ENCODE assay signal across 14 cellular contexts in genomic region chr9:87310827-87311564, GRCh38.
A peak's percentile ranks its signal among the peaks of the same experiment; 100 is the strongest.
DNase-seq lines count a peak whose midpoint lies in the region; ATAC-seq and TF ChIP-seq lines count a peak whose summit lies in the region.
"Had no signal": no experiment of that assay in that cellular context is flagged by ENCODE, and none has a peak within 500 bp of the region (broad histone marks: within the 10 kb centered on the region; RNA-seq: fewer than 3 reads in every experiment).

No MANE protein-coding gene starts in this region.

- no TSS peak for BruUV-seq in mammary epithelial cell (replicated peaks; lab: Mats Ljungman, UMichigan)

- H3K9me3 Mint-ChIP-seq in natural killer cell treated with Interleukin-12 subunit alpha and Interleukin-12 subunit beta and Interleukin-15 and Interleukin-18, amount 100 ng/mL, for 72 hours, result no peaks in the 10 kb centered on the region
- H3K9me3 Mint-ChIP-seq in activated naive CD4-positive, alpha-beta T cell treated with anti-CD3 and anti-CD28 coated beads for 36 hours, result no peaks in the 10 kb centered on the region

- no peaks in the 10 kb centered on the region for H3K4me1 ChIP-seq in mammary epithelial cell (ENCODE audit: insufficient read depth, low read length)
- no peaks in the 10 kb centered on the region for H3K4me1 ChIP-seq in breast epithelium
- H3K4me1 ChIP-seq in effector memory CD4-positive, alpha-beta T cell (ENCODE audit: control insufficient read depth, insufficient read depth, low read length, poor library complexity, severe bottlenecking), result no peaks in the 10 kb centered on the region
- H3K4me1 ChIP-seq: BLaER1 treated with 17β-estradiol and CSF1 and Interleukin-3, amounts not matched to agents 10 nM and 100 nM had no signal

- H3K36me3 ChIP-seq in mammary epithelial cell (ENCODE audit: insufficient read depth, low read length), result no peaks in the 10 kb centered on the region
- no peaks in the 10 kb centered on the region for H3K36me3 ChIP-seq in breast epithelium
- H3K36me3 ChIP-seq in effector memory CD4-positive, alpha-beta T cell (ENCODE audit: control insufficient read depth, insufficient read depth, low read length), result no peaks in the 10 kb centered on the region
- H3K36me3 ChIP-seq: BLaER1 treated with 17β-estradiol and CSF1 and Interleukin-3, amounts not matched to agents 10 nM and 100 nM had no signal

- no peak overlapping the region for H3K4me2 ChIP-seq in mammary epithelial cell (ENCODE audit: insufficient read depth, low read depth, low read length)
- H3K4me2 ChIP-seq: BLaER1 treated with 17β-estradiol and CSF1 and Interleukin-3, amounts not matched to agents 10 nM and 100 nM had no signal

- peaks cover 8% of the 10 kb centered on the region for H3K36me3 Mint-ChIP-seq in natural killer cell treated with Interleukin-12 subunit alpha and Interleukin-12 subunit beta and Interleukin-15 and Interleukin-18, amount 100 ng/mL, for 72 hours
- no peaks in the 10 kb centered on the region for H3K36me3 Mint-ChIP-seq in activated naive CD4-positive, alpha-beta T cell treated with anti-CD3 and anti-CD28 coated beads for 36 hours (ENCODE audit: low read depth)
- H3K36me3 Mint-ChIP-seq: CD4-positive, CD25-positive, alpha-beta regulatory T cell had no signal

- TF ChIP-seq POLR2A in breast epithelium (IDR thresholded peaks at IDR 0.05), result no peak

- ATAC-seq in natural killer cell treated with Interleukin-12 subunit alpha and Interleukin-12 subunit beta and Interleukin-15 and Interleukin-18, amount 100 ng/mL, for 72 hours, result peak in 1 of 2 donors; percentile 71
- ATAC-seq: GM12878 had no signal

- no peaks in the 10 kb centered on the region for H3K79me2 ChIP-seq in mammary epithelial cell (ENCODE audit: insufficient read depth, low read length)

- in situ Hi-C loops in mammary epithelial cell (cut with MboI; ENCODE audit: low sequenced_read_pairs in 2 of 2), result loop anchor here in 1 of 2 donors (25.0 kb wide), 1 partner anchor 349 kb away; no protein-coding TSS in a partner anchor

- TF ChIP-seq CTCF in mammary epithelial cell (conservative IDR thresholded peaks at IDR 0.05 in 1 of 2, IDR thresholded peaks at IDR 0.05 in 1 of 2; ENCODE audit: extremely low read depth in 1 of 2, insufficient read depth in 1 of 2, low read depth in 1 of 2, low read length in 2 of 2) (no peak), breast epithelium (IDR thresholded peaks at IDR 0.05) (no peak)

- H3K27ac ChIP-seq in mammary epithelial cell (ENCODE audit: insufficient read depth, low read depth, low read length), result no peak overlapping the region
- H3K27ac ChIP-seq in breast epithelium, result no peak overlapping the region
- H3K27ac ChIP-seq in effector memory CD4-positive, alpha-beta T cell (ENCODE audit: insufficient read depth, low read length, poor library complexity, severe bottlenecking), result no peak overlapping the region
- H3K27ac ChIP-seq: BLaER1 treated with 17β-estradiol and CSF1 and Interleukin-3, amounts not matched to agents 10 nM and 100 nM; GM23248 had no signal

- H3K27me3 ChIP-seq in mammary epithelial cell (ENCODE audit: insufficient read depth, low read length) (no peaks in the 10 kb centered on the region), breast epithelium (no peaks in the 10 kb centered on the region)
- no peaks in the 10 kb centered on the region for H3K27me3 ChIP-seq in effector memory CD4-positive, alpha-beta T cell (replicated peaks; ENCODE audit: control insufficient read depth, insufficient read depth, low read length, poor library complexity, severe bottlenecking)
- H3K27me3 ChIP-seq: BLaER1 treated with 17β-estradiol and CSF1 and Interleukin-3, amounts not matched to agents 10 nM and 100 nM had no signal

- H3K9ac ChIP-seq in mammary epithelial cell (ENCODE audit: insufficient read depth, low read length), result no peak overlapping the region
- H3K9ac ChIP-seq: BLaER1 treated with 17β-estradiol and CSF1 and Interleukin-3, amounts not matched to agents 10 nM and 100 nM; GM23248 had no signal

- peak; percentile 16 for DNase-seq in mammary epithelial cell
- no peak for DNase-seq in breast epithelium (ENCODE audit: low spot score in 2 of 2)
- DNase-seq in amniotic epithelial cell (ENCODE audit: low read depth), result peak; percentile 38
- no peak for DNase-seq in natural killer cell treated with Interleukin-12 subunit alpha and Interleukin-12 subunit beta and Interleukin-15 and Interleukin-18, amount 100 ng/mL, for 72 hours (ENCODE audit: low spot score)
- DNase-seq in effector memory CD4-positive, alpha-beta T cell, result no peak
- DNase-seq in activated naive CD4-positive, alpha-beta T cell treated with anti-CD3 and anti-CD28 coated beads for 36 hours, result no peak
- no peak for DNase-seq in activated CD4-positive, CD25-positive, alpha-beta regulatory T cell treated with anti-CD3 and anti-CD28 coated beads, Interleukin-2, amount 50 U/mL, for 72 hours
- DNase-seq: ACHN; CD4-positive, CD25-positive, alpha-beta regulatory T cell; DMS53; GM23248; H7 had no signal

- H3K27ac Mint-ChIP-seq in natural killer cell treated with Interleukin-12 subunit alpha and Interleukin-12 subunit beta and Interleukin-15 and Interleukin-18, amount 100 ng/mL, for 72 hours, result peak overlapping the region; percentile 4 to 43
- no peak overlapping the region for H3K27ac Mint-ChIP-seq in activated naive CD4-positive, alpha-beta T cell treated with anti-CD3 and anti-CD28 coated beads for 36 hours

- no peak overlapping the region for H2AFZ ChIP-seq in mammary epithelial cell (ENCODE audit: low read depth, low read length)
- H2AFZ ChIP-seq: GM23248 had no signal

- dilution Hi-C loops in mammary epithelial cell (cut with HindIII; ENCODE audit: low sequenced_read_pairs), result no loop called here

- intact Hi-C loops in mammary epithelial cell (cut with micrococcal nuclease) (no loop called here), breast epithelium (cut with DNase I; ENCODE audit: low total_unique reads) (no loop called here)
- intact Hi-C loops in activated naive CD4-positive, alpha-beta T cell treated with anti-CD3 and anti-CD28 coated beads for 36 hours (cut with micrococcal nuclease), result no loop called here

- no peaks in the 10 kb centered on the region for H4K20me1 ChIP-seq in mammary epithelial cell (ENCODE audit: insufficient read depth, low read length)
- H4K20me1 ChIP-seq: BLaER1 treated with 17β-estradiol and CSF1 and Interleukin-3, amounts not matched to agents 10 nM and 100 nM had no signal

- H3K9me3 ChIP-seq in mammary epithelial cell (replicated peaks; ENCODE audit: insufficient read depth, low read length) (no peaks in the 10 kb centered on the region), breast epithelium (peaks cover 0 to 8% of the 10 kb centered on the region in 2 donors)
- no peaks in the 10 kb centered on the region for H3K9me3 ChIP-seq in effector memory CD4-positive, alpha-beta T cell (ENCODE audit: control insufficient read depth, low read length)

- 73% methylated on average over 4 of the region's 5 CpGs for WGBS in mammary epithelial cell (ENCODE audit: low coverage, missing lambda C conversion rate)

- CTCF ChIA-PET in mammary epithelial cell (lab: Charles Lee; ENCODE audit: low non-redundant PET), result no interaction called here
- CTCF ChIA-PET in activated naive CD4-positive, alpha-beta T cell treated with anti-CD3 and anti-CD28 coated beads for 36 hours (lab: Charles Lee), result no interaction called here

- H3K4me3 ChIP-seq in mammary epithelial cell (replicated peaks in 1 of 3; ENCODE audit: insufficient read depth in 1 of 3, low read depth in 2 of 3, low read length in 3 of 3) (no peak overlapping the region), breast epithelium (no peak overlapping the region)
- H3K4me3 ChIP-seq in effector memory CD4-positive, alpha-beta T cell (ENCODE audit: insufficient read depth, low read depth, low read length, poor library complexity, severe bottlenecking), result no peak overlapping the region
- H3K4me3 ChIP-seq: BLaER1 treated with 17β-estradiol and CSF1 and Interleukin-3, amounts not matched to agents 10 nM and 100 nM; GM12878; GM23248 had no signal

- peak overlapping the region; percentile 35 for H3K4me3 Mint-ChIP-seq in natural killer cell treated with Interleukin-12 subunit alpha and Interleukin-12 subunit beta and Interleukin-15 and Interleukin-18, amount 100 ng/mL, for 72 hours
- H3K4me3 Mint-ChIP-seq in activated naive CD4-positive, alpha-beta T cell treated with anti-CD3 and anti-CD28 coated beads for 36 hours, result no peak overlapping the region
- H3K4me3 Mint-ChIP-seq: CD4-positive, CD25-positive, alpha-beta regulatory T cell had no signal

- H3K4me1 Mint-ChIP-seq in natural killer cell treated with Interleukin-12 subunit alpha and Interleukin-12 subunit beta and Interleukin-15 and Interleukin-18, amount 100 ng/mL, for 72 hours (ENCODE audit: low read depth in 2 of 2), result peaks cover 19 to 25% of the 10 kb centered on the region in 2 donors
- H3K4me1 Mint-ChIP-seq in activated naive CD4-positive, alpha-beta T cell treated with anti-CD3 and anti-CD28 coated beads for 36 hours (ENCODE audit: low read depth), result no peaks in the 10 kb centered on the region
- H3K4me1 Mint-ChIP-seq: CD4-positive, CD25-positive, alpha-beta regulatory T cell had no signal

- peaks cover 21 to 47% of the 10 kb centered on the region in 2 donors for H3K27me3 Mint-ChIP-seq in natural killer cell treated with Interleukin-12 subunit alpha and Interleukin-12 subunit beta and Interleukin-15 and Interleukin-18, amount 100 ng/mL, for 72 hours
- H3K27me3 Mint-ChIP-seq in activated naive CD4-positive, alpha-beta T cell treated with anti-CD3 and anti-CD28 coated beads for 36 hours (ENCODE audit: low read depth), result peaks cover 22% of the 10 kb centered on the region
- H3K27me3 Mint-ChIP-seq: CD4-positive, CD25-positive, alpha-beta regulatory T cell had no signal

Comparison
In these comparisons a context has a peak if more than half of its experiments do, and no peak if none do; other contexts are left out.
1. DNase-seq: peak in mammary epithelial cell (single experiment) and amniotic epithelial cell (single experiment); none in breast epithelium (0 of 2), natural killer cell treated with Interleukin-12 subunit alpha and Interleukin-12 subunit beta and Interleukin-15 and Interleukin-18, amount 100 ng/mL, for 72 hours (single experiment), effector memory CD4-positive, alpha-beta T cell (0 of 3), activated naive CD4-positive, alpha-beta T cell treated with anti-CD3 and anti-CD28 coated beads for 36 hours (single experiment) and activated CD4-positive, CD25-positive, alpha-beta regulatory T cell treated with anti-CD3 and anti-CD28 coated beads, Interleukin-2, amount 50 U/mL, for 72 hours (single experiment).